In genomic region chr4:173991814-173992213, GRCh38 we compare ENCODE assay signal across 23 cellular contexts.
"Had no signal": no experiment of that assay in that cellular context is flagged by ENCODE, and none has a peak within 500 bp of the region (broad histone marks: within the 10 kb centered on the region; RNA-seq: fewer than 3 reads in every experiment).

No MANE protein-coding gene starts in this region.

- H3K27ac Mint-ChIP-seq: effector memory CD8-positive, alpha-beta T cell; naive B cell; natural killer cell treated with Interleukin-12 subunit alpha and Interleukin-12 subunit beta and Interleukin-15 and Interleukin-18, amount 100 ng/mL, for 72 hours; progenitor cell of endocrine pancreas; stimulated activated naive B cell treated with anti-CD40 and anti-IgM and Interleukin-4, amounts not matched to agents 10 μg/mL and 1 μg/mL and 100 μg/mL, for 72 hours; stimulated activated naive CD8-positive, alpha-beta T cell treated with anti-CD3 and anti-CD28 coated beads, Interleukin-15, Interleukin-2, amounts not matched to agents 100 ng/mL and 50 ng/mL, for 24 hours had no signal

- H3K4me3 Mint-ChIP-seq: effector memory CD8-positive, alpha-beta T cell; mesothelial cell of epicardium; naive B cell; natural killer cell treated with Interleukin-12 subunit alpha and Interleukin-12 subunit beta and Interleukin-15 and Interleukin-18, amount 100 ng/mL, for 72 hours; neural crest cell; stimulated activated naive B cell treated with anti-CD40 and anti-IgM and Interleukin-4, amounts not matched to agents 10 μg/mL and 1 μg/mL and 100 μg/mL, for 72 hours; stimulated activated naive CD8-positive, alpha-beta T cell treated with anti-CD3 and anti-CD28 coated beads, Interleukin-15, Interleukin-2, amounts not matched to agents 100 ng/mL and 50 ng/mL, for 24 hours had no signal

- H3K9me3 ChIP-seq: esophagus squamous epithelium, mucosa of descending colon, neutrophil, spleen, transverse colon, upper lobe of right lung, uterus had no signal

- H3K9me3 Mint-ChIP-seq: effector memory CD8-positive, alpha-beta T cell; mesothelial cell of epicardium; natural killer cell treated with Interleukin-12 subunit alpha and Interleukin-12 subunit beta and Interleukin-15 and Interleukin-18, amount 100 ng/mL, for 72 hours; neural crest cell; stimulated activated naive CD8-positive, alpha-beta T cell treated with anti-CD3 and anti-CD28 coated beads, Interleukin-15, Interleukin-2, amounts not matched to agents 100 ng/mL and 50 ng/mL, for 24 hours had no signal

- H3K4me3 ChIP-seq: coronary artery, esophagus squamous epithelium, mucosa of descending colon, spleen, transverse colon, upper lobe of right lung, uterus had no signal

- H3K27ac ChIP-seq: esophagus squamous epithelium, neutrophil, parathyroid adenoma, upper lobe of right lung had no signal

- H3K36me3 ChIP-seq: esophagus squamous epithelium, neutrophil, spleen, transverse colon, upper lobe of right lung, uterus had no signal

- DNase-seq: dermis blood vessel endothelial cell; effector memory CD8-positive, alpha-beta T cell; erythroblast; esophagus squamous epithelium; foreskin melanocyte; glutamatergic neuron; kidney; mucosa of descending colon; naive B cell; spleen; stimulated activated CD4-positive, alpha-beta T cell treated with anti-CD3 and anti-CD28 coated beads, Interleukin-2, amount 100 ng/mL, for 48 hours; stimulated activated naive B cell treated with anti-CD40 and anti-IgM and Interleukin-4, amounts not matched to agents 10 μg/mL and 1 μg/mL and 100 μg/mL, for 72 hours; transverse colon; upper lobe of right lung; uterus had no signal

- H3K27me3 Mint-ChIP-seq: effector memory CD8-positive, alpha-beta T cell; naive B cell; natural killer cell treated with Interleukin-12 subunit alpha and Interleukin-12 subunit beta and Interleukin-15 and Interleukin-18, amount 100 ng/mL, for 72 hours; stimulated activated naive B cell treated with anti-CD40 and anti-IgM and Interleukin-4, amounts not matched to agents 10 μg/mL and 1 μg/mL and 100 μg/mL, for 72 hours; stimulated activated naive CD8-positive, alpha-beta T cell treated with anti-CD3 and anti-CD28 coated beads, Interleukin-15, Interleukin-2, amounts not matched to agents 100 ng/mL and 50 ng/mL, for 24 hours had no signal

- H3K4me1 ChIP-seq: esophagus squamous epithelium, parathyroid adenoma, transverse colon, upper lobe of right lung had no signal

- H3K27me3 ChIP-seq: esophagus squamous epithelium, transverse colon, uterus had no signal

- H3K36me3 Mint-ChIP-seq: mesothelial cell of epicardium; naive B cell; natural killer cell treated with Interleukin-12 subunit alpha and Interleukin-12 subunit beta and Interleukin-15 and Interleukin-18, amount 100 ng/mL, for 72 hours; stimulated activated naive B cell treated with anti-CD40 and anti-IgM and Interleukin-4, amounts not matched to agents 10 μg/mL and 1 μg/mL and 100 μg/mL, for 72 hours had no signal

- H3K9ac ChIP-seq: parathyroid adenoma had no signal

- H3K4me1 Mint-ChIP-seq: naive B cell; neural crest cell; stimulated activated naive B cell treated with anti-CD40 and anti-IgM and Interleukin-4, amounts not matched to agents 10 μg/mL and 1 μg/mL and 100 μg/mL, for 72 hours had no signal
